In genomic region chr11:121780971-121781370, GRCh38 we compare ENCODE assay signal across 27 cellular contexts.
"Had no signal": no experiment of that assay in that cellular context is flagged by ENCODE, and none has a peak within 500 bp of the region (broad histone marks: within the 10 kb centered on the region; RNA-seq: fewer than 3 reads in every experiment).

No MANE protein-coding gene starts in this region.

- H3K27me3 Mint-ChIP-seq: natural killer cell treated with Interleukin-12 subunit alpha and Interleukin-12 subunit beta and Interleukin-15 and Interleukin-18, amount 100 ng/mL, for 72 hours; progenitor cell of endocrine pancreas; stimulated activated naive CD8-positive, alpha-beta T cell treated with anti-CD3 and anti-CD28 coated beads, Interleukin-15, Interleukin-2, amounts not matched to agents 100 ng/mL and 50 ng/mL, for 24 hours; type B pancreatic cell had no signal

- DNase-seq: naive B cell; naive thymus-derived CD8-positive, alpha-beta T cell; nucleus accumbens; posterior cingulate gyrus; psoas muscle; right lobe of liver; sigmoid colon; small intestine; stimulated activated CD4-positive, alpha-beta T cell treated with anti-CD3 and anti-CD28 coated beads, Interleukin-15, amount 100 ng/mL, for 24 hours; stimulated activated CD4-positive, alpha-beta T cell treated with anti-CD3 and anti-CD28 coated beads, Interleukin-2, amount 100 ng/mL, for 24 hours; stimulated activated CD4-positive, alpha-beta T cell treated with anti-CD3 and anti-CD28 coated beads, Interleukin-2, amount 100 ng/mL, for 48 hours; stimulated activated CD4-positive, alpha-beta T cell treated with anti-CD3 and anti-CD28 coated beads, Interleukin-4, amount 100 ng/mL, for 24 hours; stimulated activated naive B cell treated with anti-CD40 and anti-IgM and Interleukin-4, amounts not matched to agents 10 μg/mL and 1 μg/mL and 100 μg/mL, for 72 hours; stimulated activated naive CD4-positive, alpha-beta T cell treated with Interleukin-2 at 50 U/mL for 16 hours; stomach; tibial artery; transverse colon; upper lobe of right lung; uterus had no signal

- H3K27ac Mint-ChIP-seq: naive B cell; natural killer cell treated with Interleukin-12 subunit alpha and Interleukin-12 subunit beta and Interleukin-15 and Interleukin-18, amount 100 ng/mL, for 72 hours; neural progenitor cell; progenitor cell of endocrine pancreas; stimulated activated effector memory CD8-positive, alpha-beta T cell treated with anti-CD3 and anti-CD28 coated beads, Interleukin-12 subunit alpha, Interleukin-12 subunit beta, amount 100 ng/mL, for 72 hours; stimulated activated naive B cell treated with anti-CD40 and anti-IgM and Interleukin-4, amounts not matched to agents 10 μg/mL and 1 μg/mL and 100 μg/mL, for 72 hours; stimulated activated naive CD8-positive, alpha-beta T cell treated with anti-CD3 and anti-CD28 coated beads, Interleukin-15, Interleukin-2, amounts not matched to agents 100 ng/mL and 50 ng/mL, for 24 hours; type B pancreatic cell had no signal

- H3K4me3 Mint-ChIP-seq: naive thymus-derived CD8-positive, alpha-beta T cell; natural killer cell treated with Interleukin-12 subunit alpha and Interleukin-12 subunit beta and Interleukin-15 and Interleukin-18, amount 100 ng/mL, for 72 hours; neural progenitor cell; stimulated activated effector memory CD8-positive, alpha-beta T cell treated with anti-CD3 and anti-CD28 coated beads, Interleukin-12 subunit alpha, Interleukin-12 subunit beta, amount 100 ng/mL, for 72 hours; stimulated activated naive B cell treated with anti-CD40 and anti-IgM and Interleukin-4, amounts not matched to agents 10 μg/mL and 1 μg/mL and 100 μg/mL, for 72 hours; stimulated activated naive CD8-positive, alpha-beta T cell treated with anti-CD3 and anti-CD28 coated beads, Interleukin-15, Interleukin-2, amounts not matched to agents 100 ng/mL and 50 ng/mL, for 24 hours; type B pancreatic cell had no signal

- H3K36me3 ChIP-seq: neural progenitor cell, neutrophil, right lobe of liver, sigmoid colon, stomach, tibial artery, transverse colon, upper lobe of right lung, uterus had no signal

- H3K4me1 ChIP-seq: neural progenitor cell, parathyroid adenoma, psoas muscle, right lobe of liver, stomach, transverse colon, upper lobe of right lung had no signal

- H3K9me3 Mint-ChIP-seq: natural killer cell treated with Interleukin-12 subunit alpha and Interleukin-12 subunit beta and Interleukin-15 and Interleukin-18, amount 100 ng/mL, for 72 hours had no signal

- H3K27ac ChIP-seq: neural progenitor cell, neutrophil, parathyroid adenoma, psoas muscle, right lobe of liver, sigmoid colon, stomach, tibial artery, transverse colon, upper lobe of right lung, uterus had no signal

- H3K4me3 ChIP-seq: neural progenitor cell, psoas muscle, right lobe of liver, sigmoid colon, stomach, tibial artery, transverse colon, upper lobe of right lung, uterus had no signal

- H3K36me3 Mint-ChIP-seq: naive B cell; natural killer cell treated with Interleukin-12 subunit alpha and Interleukin-12 subunit beta and Interleukin-15 and Interleukin-18, amount 100 ng/mL, for 72 hours; neural progenitor cell; stimulated activated effector memory CD8-positive, alpha-beta T cell treated with anti-CD3 and anti-CD28 coated beads, Interleukin-12 subunit alpha, Interleukin-12 subunit beta, amount 100 ng/mL, for 72 hours; stimulated activated naive B cell treated with anti-CD40 and anti-IgM and Interleukin-4, amounts not matched to agents 10 μg/mL and 1 μg/mL and 100 μg/mL, for 72 hours had no signal

- H3K9me3 ChIP-seq: neutrophil, psoas muscle, right lobe of liver, tibial artery, upper lobe of right lung, uterus had no signal

- H3K27me3 ChIP-seq: neural progenitor cell, neutrophil, right lobe of liver, sigmoid colon, stomach, tibial artery, transverse colon, upper lobe of right lung, uterus had no signal

- H3K4me1 Mint-ChIP-seq: naive B cell; naive thymus-derived CD8-positive, alpha-beta T cell; neural progenitor cell; stimulated activated effector memory CD8-positive, alpha-beta T cell treated with anti-CD3 and anti-CD28 coated beads, Interleukin-12 subunit alpha, Interleukin-12 subunit beta, amount 100 ng/mL, for 72 hours; stimulated activated naive B cell treated with anti-CD40 and anti-IgM and Interleukin-4, amounts not matched to agents 10 μg/mL and 1 μg/mL and 100 μg/mL, for 72 hours had no signal
